Comparison of ENCODE assay signal across 1 cellular context in the genomic region with DNA sequence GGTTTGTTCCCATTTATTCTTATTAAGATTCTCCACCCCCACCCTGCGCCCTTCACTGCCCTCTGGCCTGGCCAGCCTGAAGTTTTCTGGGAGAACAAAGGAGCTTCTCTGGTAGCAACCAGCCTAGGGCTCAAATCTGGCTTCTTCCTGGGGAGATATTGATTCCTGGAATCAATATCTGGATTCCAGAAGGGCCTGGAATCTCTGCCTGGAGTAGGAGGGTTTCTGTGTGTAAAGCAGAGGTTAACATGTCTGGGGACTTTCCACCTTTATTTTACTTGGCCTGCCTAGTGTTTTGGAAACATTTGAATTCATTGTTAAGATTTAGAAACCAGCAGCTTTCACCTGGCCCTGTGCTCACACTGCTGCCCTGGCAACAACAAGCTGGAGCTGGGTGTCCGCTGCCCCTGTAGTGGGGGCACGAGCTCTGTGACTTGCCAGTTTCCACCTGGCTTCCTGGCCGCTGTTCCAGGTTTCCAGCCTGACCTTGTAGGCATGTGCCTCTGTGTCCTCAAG.
TF ChIP-seq lines count a peak whose summit lies in the region.

No MANE protein-coding gene starts in this region.

TF ChIP-seq in IMR-90, 13 proteins besides CTCF, POLR2A, EP300 and RAD21 (continued from another document):
- TF ChIP-seq, protein P1, sequence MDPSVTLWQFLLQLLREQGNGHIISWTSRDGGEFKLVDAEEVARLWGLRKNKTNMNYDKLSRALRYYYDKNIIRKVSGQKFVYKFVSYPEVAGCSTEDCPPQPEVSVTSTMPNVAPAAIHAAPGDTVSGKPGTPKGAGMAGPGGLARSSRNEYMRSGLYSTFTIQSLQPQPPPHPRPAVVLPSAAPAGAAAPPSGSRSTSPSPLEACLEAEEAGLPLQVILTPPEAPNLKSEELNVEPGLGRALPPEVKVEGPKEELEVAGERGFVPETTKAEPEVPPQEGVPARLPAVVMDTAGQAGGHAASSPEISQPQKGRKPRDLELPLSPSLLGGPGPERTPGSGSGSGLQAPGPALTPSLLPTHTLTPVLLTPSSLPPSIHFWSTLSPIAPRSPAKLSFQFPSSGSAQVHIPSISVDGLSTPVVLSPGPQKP (IDR thresholded peaks at IDR 0.05; ENCODE audit: borderline replicate concordance, low read depth, low read length) = no peak
- TF ChIP-seq MAZ (IDR thresholded peaks at IDR 0.05; ENCODE audit: borderline replicate concordance, low read depth, low read length) = no peak
- TF ChIP-seq SMC3 (IDR thresholded peaks at IDR 0.05; ENCODE audit: low read depth, low read length) = no peak
- no peak for TF ChIP-seq BHLHE40 (IDR thresholded peaks at IDR 0.05; ENCODE audit: low read depth, low read length)
- no peak for TF ChIP-seq CHD1 (IDR thresholded peaks at IDR 0.05; ENCODE audit: low read depth, low read length)
